1 cellular context compared by ENCODE assay signal in genomic region chr12:71449373-71450070, GRCh38.
TF ChIP-seq lines count a peak whose summit lies in the region.

No MANE protein-coding gene starts in this region.

TF ChIP-seq in HEK293, 187 proteins besides CTCF, POLR2A, EP300 and RAD21 (continued from another document and continues in another):
- TF ChIP-seq BCL11A (tag by site-specific recombination; IDR thresholded peaks at IDR 0.05; ENCODE audit: low read depth) (0 out of 2 replicates have a peak, but pooled peaks have one; percentile 37), ZNF202 (tag by site-specific recombination; IDR thresholded peaks at IDR 0.05; ENCODE audit: borderline replicate concordance) (no peak), MYNN (tag by site-specific recombination; IDR thresholded peaks at IDR 0.05; ENCODE audit: borderline replicate concordance) (no peak), ZNF48 (tag by site-specific recombination; IDR thresholded peaks at IDR 0.05) (no peak), PRDM6 (tag by site-specific recombination; IDR thresholded peaks at IDR 0.05) (peak; percentile 57; the same call in 1 of the 2 replicates), ZNF146 (tag by site-specific recombination; IDR thresholded peaks at IDR 0.05) (no peak), ZBTB44 (tag by site-specific recombination; IDR thresholded peaks at IDR 0.05) (peak; percentile 46; the same call in 1 of the 2 replicates), ZNF302 (tag by site-specific recombination; IDR thresholded peaks at IDR 0.05; ENCODE audit: low read depth) (no peak), ZBTB8A (tag by site-specific recombination; IDR thresholded peaks at IDR 0.05) (no peak), ZNF704 (tag by site-specific recombination; IDR thresholded peaks at IDR 0.05) (no peak), WT1 (tag by site-specific recombination; IDR thresholded peaks at IDR 0.05) (peak; percentile 76), ZNF544 (tag by site-specific recombination; IDR thresholded peaks at IDR 0.05) (no peak), ZBTB11 (tag by site-specific recombination; conservative IDR thresholded peaks at IDR 0.05; ENCODE audit: low read depth) (no peak), PBX3 (CRISPR knock-in tag; IDR thresholded peaks at IDR 0.05) (no peak), INSM2 (tag by site-specific recombination; IDR thresholded peaks at IDR 0.05) (peak; percentile 73), ZEB2 (tag by site-specific recombination; IDR thresholded peaks at IDR 0.05) (peak; percentile 64; the same call in 1 of the 2 replicates), FEZF1 (tag by site-specific recombination; IDR thresholded peaks at IDR 0.05) (peak; percentile 73), ZNF148 (tag by site-specific recombination; IDR thresholded peaks at IDR 0.05; ENCODE audit: borderline replicate concordance) (no peak), ZNF549 (tag by site-specific recombination; IDR thresholded peaks at IDR 0.05) (no peak), ZBTB10 (tag by site-specific recombination; IDR thresholded peaks at IDR 0.05) (no peak), ZNF416 (tag by site-specific recombination; IDR thresholded peaks at IDR 0.05) (no peak), ZNF510 (tag by site-specific recombination; IDR thresholded peaks at IDR 0.05; ENCODE audit: insufficient replicate concordance) (peak; percentile 78), ATF2 (tag by site-specific recombination; IDR thresholded peaks at IDR 0.05; ENCODE audit: low read depth) (no peak), ZNF26 (tag by site-specific recombination; IDR thresholded peaks at IDR 0.05) (no peak), ZNF335 (tag by site-specific recombination; conservative IDR thresholded peaks at IDR 0.05) (no peak), ZNF561 (tag by site-specific recombination; IDR thresholded peaks at IDR 0.05; ENCODE audit: borderline replicate concordance) (no peak), ZNF488 (tag by site-specific recombination; IDR thresholded peaks at IDR 0.05) (no peak), SCRT2 (tag by site-specific recombination; IDR thresholded peaks at IDR 0.05) (no peak), YY2 (tag by site-specific recombination; IDR thresholded peaks at IDR 0.05) (no peak)
